21 cellular contexts compared by ENCODE assay signal in genomic region chr19:33133438-33134031, GRCh38. TPM values are rescaled to one million over a fixed set of nuclear protein-coding genes. Genes with fewer than 3 reads are reported as not detected.
DNase-seq lines count a peak whose midpoint lies in the region; ATAC-seq and TF ChIP-seq lines count a peak whose summit lies in the region.
"Had no signal": no experiment of that assay in that cellular context is flagged by ENCODE, and none has a peak within 500 bp of the region (broad histone marks: within the 10 kb centered on the region; RNA-seq: fewer than 3 reads in every experiment).

No MANE protein-coding gene starts in this region.

- H3K4me3 ChIP-seq in fibroblast of mammary gland (ENCODE audit: control insufficient read depth, low read depth, low read length): no peak overlapping the region
- H3K4me3 ChIP-seq: gastrocnemius medialis, vagina had no signal

- H3K9me3 Mint-ChIP-seq in activated T-cell treated with anti-CD3 and anti-CD28 coated beads, Interleukin-2, amount 50 U/mL, for 24 hours: no peaks in the 10 kb centered on the region
- H3K9me3 Mint-ChIP-seq in activated T-cell treated with anti-CD3 and anti-CD28 coated beads, Interleukin-2, amount 50 U/mL, for 72 hours: no peaks in the 10 kb centered on the region
- no peaks in the 10 kb centered on the region for H3K9me3 Mint-ChIP-seq in stimulated activated effector memory CD8-positive, alpha-beta T cell treated with anti-CD3 and anti-CD28 coated beads, Interleukin-12 subunit alpha, Interleukin-12 subunit beta, amount 100 ng/mL, for 72 hours
- no peaks in the 10 kb centered on the region for H3K9me3 Mint-ChIP-seq in MCF 10A (ENCODE audit: unreplicated experiment)
- H3K9me3 Mint-ChIP-seq: activated naive CD8-positive, alpha-beta T cell treated with anti-CD3 and anti-CD28 coated beads, Interleukin-2, amount 10 ng/mL, durations not matched to agents 7 days and 5 days; natural killer cell; stimulated activated naive CD8-positive, alpha-beta T cell treated with anti-CD3 and anti-CD28 coated beads, Interleukin-15, amount 100 ng/mL, for 72 hours had no signal

- intact Hi-C loops in MCF 10A (cut with micrococcal nuclease): no loop called here

- no peak for DNase-seq in activated T-cell treated with anti-CD3 and anti-CD28 coated beads, Interleukin-2, amount 50 U/mL, for 24 hours
- no peak for DNase-seq in activated T-cell treated with anti-CD3 and anti-CD28 coated beads, Interleukin-2, amount 50 U/mL, for 72 hours
- DNase-seq in SK-N-DZ (ENCODE audit: low spot score) (peak; percentile 37), fibroblast of mammary gland (ENCODE audit: low read depth) (peak; percentile 36), hypothalamus (lab: John Stamatoyannopoulos, UW) (no peak), superior temporal gyrus (ENCODE audit: extremely low spot score) (no peak), MCF 10A (ENCODE audit: unreplicated experiment) (no peak)
- no peak for DNase-seq in stimulated activated effector memory CD8-positive, alpha-beta T cell treated with anti-CD3 and anti-CD28 coated beads, Interleukin-12 subunit alpha, Interleukin-12 subunit beta, amount 100 ng/mL, for 72 hours (ENCODE audit: low spot score in 2 of 2)
- DNase-seq: activated CD4-positive, alpha-beta T cell treated with anti-CD3 and anti-CD28 coated beads for 48 hours; activated naive CD8-positive, alpha-beta T cell treated with anti-CD3 and anti-CD28 coated beads, Interleukin-2, amount 10 ng/mL, durations not matched to agents 7 days and 5 days; central memory CD4-positive, alpha-beta T cell; effector memory CD4-positive, alpha-beta T cell; gastrocnemius medialis; mammary epithelial cell; MM.1S; natural killer cell; NCI-H2081 treated with DMSO at 0.1 percent for 48 hours; Right ventricle myocardium superior; stimulated activated naive CD8-positive, alpha-beta T cell treated with anti-CD3 and anti-CD28 coated beads, Interleukin-15, amount 100 ng/mL, for 72 hours; T1000 had no signal

- peaks cover 32% of the 10 kb centered on the region for H3K36me3 Mint-ChIP-seq in activated T-cell treated with anti-CD3 and anti-CD28 coated beads, Interleukin-2, amount 50 U/mL, for 24 hours (ENCODE audit: low read depth)
- peaks cover 2 to 3% of the 10 kb centered on the region in 2 donors for H3K36me3 Mint-ChIP-seq in activated T-cell treated with anti-CD3 and anti-CD28 coated beads, Interleukin-2, amount 50 U/mL, for 72 hours (ENCODE audit: insufficient read depth in 2 of 2)
- H3K36me3 Mint-ChIP-seq in stimulated activated effector memory CD8-positive, alpha-beta T cell treated with anti-CD3 and anti-CD28 coated beads, Interleukin-12 subunit alpha, Interleukin-12 subunit beta, amount 100 ng/mL, for 72 hours: peaks cover 31% of the 10 kb centered on the region
- peaks cover 34% of the 10 kb centered on the region for H3K36me3 Mint-ChIP-seq in MCF 10A (ENCODE audit: insufficient read depth, unreplicated experiment)

- no peak for TF ChIP-seq CTCF in fibroblast of mammary gland (conservative IDR thresholded peaks at IDR 0.05; ENCODE audit: control insufficient read depth, insufficient read depth, low read depth, low read length)
- TF ChIP-seq CTCF in MCF 10A (IDR thresholded peaks at IDR 0.05; ENCODE audit: unreplicated experiment): no peak

- no peak overlapping the region for H3K27ac Mint-ChIP-seq in activated T-cell treated with anti-CD3 and anti-CD28 coated beads, Interleukin-2, amount 50 U/mL, for 24 hours
- H3K27ac Mint-ChIP-seq in activated T-cell treated with anti-CD3 and anti-CD28 coated beads, Interleukin-2, amount 50 U/mL, for 72 hours: no peak overlapping the region
- peak overlapping the region; percentile 43 for H3K27ac Mint-ChIP-seq in stimulated activated effector memory CD8-positive, alpha-beta T cell treated with anti-CD3 and anti-CD28 coated beads, Interleukin-12 subunit alpha, Interleukin-12 subunit beta, amount 100 ng/mL, for 72 hours
- H3K27ac Mint-ChIP-seq in MCF 10A (ENCODE audit: low read depth, unreplicated experiment): no peak overlapping the region
- H3K27ac Mint-ChIP-seq: activated naive CD8-positive, alpha-beta T cell treated with anti-CD3 and anti-CD28 coated beads, Interleukin-2, amount 10 ng/mL, durations not matched to agents 7 days and 5 days; natural killer cell; stimulated activated naive CD8-positive, alpha-beta T cell treated with anti-CD3 and anti-CD28 coated beads, Interleukin-15, amount 100 ng/mL, for 72 hours had no signal

- peak overlapping the region; percentile 20 for H3K4me3 Mint-ChIP-seq in activated T-cell treated with anti-CD3 and anti-CD28 coated beads, Interleukin-2, amount 50 U/mL, for 24 hours
- H3K4me3 Mint-ChIP-seq in activated T-cell treated with anti-CD3 and anti-CD28 coated beads, Interleukin-2, amount 50 U/mL, for 72 hours: no peak overlapping the region
- H3K4me3 Mint-ChIP-seq in stimulated activated effector memory CD8-positive, alpha-beta T cell treated with anti-CD3 and anti-CD28 coated beads, Interleukin-12 subunit alpha, Interleukin-12 subunit beta, amount 100 ng/mL, for 72 hours: peak overlapping the region; percentile 48
- H3K4me3 Mint-ChIP-seq in MCF 10A (ENCODE audit: unreplicated experiment): no peak overlapping the region
- H3K4me3 Mint-ChIP-seq: activated naive CD8-positive, alpha-beta T cell treated with anti-CD3 and anti-CD28 coated beads, Interleukin-2, amount 10 ng/mL, durations not matched to agents 7 days and 5 days; natural killer cell had no signal

- no TSS peak for BruUV-seq in MCF 10A (replicated peaks; lab: Mats Ljungman, UMichigan)

- ATAC-seq in activated T-cell treated with anti-CD3 and anti-CD28 coated beads, Interleukin-2, amount 50 U/mL, for 72 hours (replicated peaks in 1 of 2): no peak
- ATAC-seq in stimulated activated effector memory CD8-positive, alpha-beta T cell treated with anti-CD3 and anti-CD28 coated beads, Interleukin-12 subunit alpha, Interleukin-12 subunit beta, amount 100 ng/mL, for 72 hours: no peak
- ATAC-seq: gastrocnemius medialis, natural killer cell had no signal

- POLR2A ChIA-PET in MCF 10A (lab: Yijun Ruan, JAX): no interaction called here

- CTCF ChIA-PET in MCF 10A (lab: Yijun Ruan, JAX): interaction anchor here (0.6 to 2.1 kb wide), 6 partner anchors 10 to 417 kb away, joined by 3 to 5 read pairs (median 4); no protein-coding TSS in a partner anchor

- H3K4me1 Mint-ChIP-seq in activated T-cell treated with anti-CD3 and anti-CD28 coated beads, Interleukin-2, amount 50 U/mL, for 24 hours (ENCODE audit: low read depth): peaks cover 5% of the 10 kb centered on the region
- H3K4me1 Mint-ChIP-seq in activated T-cell treated with anti-CD3 and anti-CD28 coated beads, Interleukin-2, amount 50 U/mL, for 72 hours (ENCODE audit: low read depth): peaks cover 6% of the 10 kb centered on the region
- peaks cover 5% of the 10 kb centered on the region for H3K4me1 Mint-ChIP-seq in stimulated activated effector memory CD8-positive, alpha-beta T cell treated with anti-CD3 and anti-CD28 coated beads, Interleukin-12 subunit alpha, Interleukin-12 subunit beta, amount 100 ng/mL, for 72 hours
- no peaks in the 10 kb centered on the region for H3K4me1 Mint-ChIP-seq in MCF 10A (ENCODE audit: insufficient read depth, unreplicated experiment)

- H3K27me3 Mint-ChIP-seq in activated T-cell treated with anti-CD3 and anti-CD28 coated beads, Interleukin-2, amount 50 U/mL, for 24 hours: no peaks in the 10 kb centered on the region
- no peaks in the 10 kb centered on the region for H3K27me3 Mint-ChIP-seq in activated T-cell treated with anti-CD3 and anti-CD28 coated beads, Interleukin-2, amount 50 U/mL, for 72 hours (ENCODE audit: low read depth)
- H3K27me3 Mint-ChIP-seq in MCF 10A (ENCODE audit: insufficient read depth, unreplicated experiment): no peaks in the 10 kb centered on the region
- H3K27me3 Mint-ChIP-seq: activated naive CD8-positive, alpha-beta T cell treated with anti-CD3 and anti-CD28 coated beads, Interleukin-2, amount 10 ng/mL, durations not matched to agents 7 days and 5 days; stimulated activated naive CD8-positive, alpha-beta T cell treated with anti-CD3 and anti-CD28 coated beads, Interleukin-15, amount 100 ng/mL, for 72 hours had no signal

RNA-seq across cellular contexts. Expression of gene WDR88, which starts 1.6 kb away (rescaled TPM):
- not detected for total RNA-seq in activated T-cell treated with anti-CD3 and anti-CD28 coated beads, Interleukin-2, amount 50 U/mL, for 72 hours
- polyA plus RNA-seq in SK-N-DZ (2014; cell fraction: cytosol; rRNA removed): not detected in 2 replicates
- polyA plus RNA-seq in SK-N-DZ (2014; cell fraction: nucleus; rRNA removed): not detected in 2 replicates
- not detected in 2 replicates for total RNA-seq in MCF 10A (2022)
- total RNA-seq: activated naive CD8-positive, alpha-beta T cell treated with anti-CD3 and anti-CD28 coated beads, Interleukin-2, amount 10 ng/mL, durations not matched to agents 7 days and 5 days; gastrocnemius medialis; natural killer cell; vagina had no signal
- polyA plus RNA-seq: mammary epithelial cell had no signal

RNA-seq across cellular contexts. Expression of gene GPATCH1, which starts 52.6 kb away (rescaled TPM):
- 10 to 100 TPM; 11.6 to 18.9 TPM for total RNA-seq in activated T-cell treated with anti-CD3 and anti-CD28 coated beads, Interleukin-2, amount 50 U/mL, for 72 hours
- 4.6 and 7.1 TPM in 2 replicates for polyA plus RNA-seq in SK-N-DZ (2014; cell fraction: cytosol; rRNA removed)
- polyA plus RNA-seq in SK-N-DZ (2014; cell fraction: nucleus; rRNA removed): 6.8 and 11.1 TPM in 2 replicates
- total RNA-seq in MCF 10A (2022): 5.1 and 6.6 TPM in 2 replicates

Comparison
In these comparisons a context has a peak if more than half of its experiments do, and no peak if none do; other contexts are left out.
1. H3K4me3 Mint-ChIP-seq: peak in activated T-cell treated with anti-CD3 and anti-CD28 coated beads, Interleukin-2, amount 50 U/mL, for 24 hours (single experiment) and stimulated activated effector memory CD8-positive, alpha-beta T cell treated with anti-CD3 and anti-CD28 coated beads, Interleukin-12 subunit alpha, Interleukin-12 subunit beta, amount 100 ng/mL, for 72 hours (single experiment); none in activated T-cell treated with anti-CD3 and anti-CD28 coated beads, Interleukin-2, amount 50 U/mL, for 72 hours (0 of 2) and MCF 10A (single experiment).
2. DNase-seq: peak in SK-N-DZ (single experiment) and fibroblast of mammary gland (single experiment); none in activated T-cell treated with anti-CD3 and anti-CD28 coated beads, Interleukin-2, amount 50 U/mL, for 24 hours (single experiment), activated T-cell treated with anti-CD3 and anti-CD28 coated beads, Interleukin-2, amount 50 U/mL, for 72 hours (0 of 2), stimulated activated effector memory CD8-positive, alpha-beta T cell treated with anti-CD3 and anti-CD28 coated beads, Interleukin-12 subunit alpha, Interleukin-12 subunit beta, amount 100 ng/mL, for 72 hours (0 of 2), hypothalamus (0 of 51), superior temporal gyrus (single experiment) and MCF 10A (single experiment).